Comparison of ENCODE assay signal across 1 cellular context in the genomic region with DNA sequence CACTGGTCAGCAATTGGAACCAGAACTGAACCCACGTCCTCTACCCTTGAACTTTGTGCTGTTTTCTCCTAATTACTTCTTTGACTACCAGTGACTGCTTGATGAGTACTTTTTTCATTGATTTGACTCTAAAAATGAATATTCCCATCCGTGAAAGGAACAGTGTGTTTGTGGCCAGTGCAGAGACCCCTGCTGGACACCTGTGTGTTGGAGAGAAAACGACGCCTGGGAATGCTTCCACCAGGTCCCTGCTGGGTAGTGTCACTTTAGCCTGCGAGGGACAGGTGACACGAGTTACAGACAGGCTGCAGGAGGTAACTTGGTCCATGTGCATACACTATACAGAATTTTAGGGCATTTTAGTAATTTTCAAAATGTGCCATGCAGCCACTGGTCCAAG.
A peak's percentile ranks its signal among the peaks of the same experiment; 100 is the strongest.
TF ChIP-seq lines count a peak whose summit lies in the region.

No MANE protein-coding gene starts in this region.

TF ChIP-seq in K562, 482 proteins besides CTCF, POLR2A, EP300 and RAD21:
- peak; percentile 45; the same call in 1 of the 2 replicates for TF ChIP-seq SMC3 (conservative IDR thresholded peaks at IDR 0.05; ENCODE audit: insufficient read depth, low read depth, low read length)
- TF ChIP-seq, protein P1, sequence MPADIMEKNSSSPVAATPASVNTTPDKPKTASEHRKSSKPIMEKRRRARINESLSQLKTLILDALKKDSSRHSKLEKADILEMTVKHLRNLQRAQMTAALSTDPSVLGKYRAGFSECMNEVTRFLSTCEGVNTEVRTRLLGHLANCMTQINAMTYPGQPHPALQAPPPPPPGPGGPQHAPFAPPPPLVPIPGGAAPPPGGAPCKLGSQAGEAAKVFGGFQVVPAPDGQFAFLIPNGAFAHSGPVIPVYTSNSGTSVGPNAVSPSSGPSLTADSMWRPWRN (IDR thresholded peaks at IDR 0.05; ENCODE audit: low read depth): no peak
- TF ChIP-seq, protein P2, sequence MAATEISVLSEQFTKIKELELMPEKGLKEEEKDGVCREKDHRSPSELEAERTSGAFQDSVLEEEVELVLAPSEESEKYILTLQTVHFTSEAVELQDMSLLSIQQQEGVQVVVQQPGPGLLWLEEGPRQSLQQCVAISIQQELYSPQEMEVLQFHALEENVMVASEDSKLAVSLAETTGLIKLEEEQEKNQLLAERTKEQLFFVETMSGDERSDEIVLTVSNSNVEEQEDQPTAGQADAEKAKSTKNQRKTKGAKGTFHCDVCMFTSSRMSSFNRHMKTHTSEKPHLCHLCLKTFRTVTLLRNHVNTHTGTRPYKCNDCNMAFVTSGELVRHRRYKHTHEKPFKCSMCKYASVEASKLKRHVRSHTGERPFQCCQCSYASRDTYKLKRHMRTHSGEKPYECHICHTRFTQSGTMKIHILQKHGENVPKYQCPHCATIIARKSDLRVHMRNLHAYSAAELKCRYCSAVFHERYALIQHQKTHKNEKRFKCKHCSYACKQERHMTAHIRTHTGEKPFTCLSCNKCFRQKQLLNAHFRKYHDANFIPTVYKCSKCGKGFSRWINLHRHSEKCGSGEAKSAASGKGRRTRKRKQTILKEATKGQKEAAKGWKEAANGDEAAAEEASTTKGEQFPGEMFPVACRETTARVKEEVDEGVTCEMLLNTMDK (IDR thresholded peaks at IDR 0.05; ENCODE audit: borderline replicate concordance, insufficient read depth, low read depth, low read length, poor library complexity, severe bottlenecking): peak; percentile 6
